In the genomic region with DNA sequence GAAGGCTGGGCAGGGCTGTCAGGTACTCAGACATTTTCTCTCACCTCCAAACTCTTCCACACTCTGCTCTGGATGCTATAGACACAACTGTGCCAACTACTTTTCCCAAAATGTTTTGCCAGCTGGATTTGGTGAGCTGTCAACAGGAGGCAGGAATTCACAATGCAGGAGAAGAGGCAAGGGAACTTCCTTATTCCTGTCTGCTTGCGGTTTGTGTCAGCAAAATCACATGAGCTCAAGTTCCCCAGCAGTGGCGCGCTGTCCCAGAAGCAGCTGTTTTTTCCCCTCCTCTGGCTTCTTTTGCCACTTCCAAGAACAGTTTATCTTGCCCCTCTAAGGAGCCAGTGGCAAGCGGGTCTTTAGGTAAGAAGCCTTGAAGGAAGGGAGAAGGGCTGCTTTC, we compare ENCODE assay signal across 12 cellular contexts.
DNase-seq lines count a peak whose midpoint lies in the region; FAIRE-seq and TF ChIP-seq lines count a peak whose summit lies in the region.
"Had no signal": no experiment of that assay in that cellular context is flagged by ENCODE, and none has a peak within 500 bp of the region (broad histone marks: within the 10 kb centered on the region; RNA-seq: fewer than 3 reads in every experiment).

No MANE protein-coding gene starts in this region.

- intact Hi-C loops in kidney (cut with DNase I): no loop called here

- no peaks in the 10 kb centered on the region for H3K4me1 Mint-ChIP-seq in immature natural killer cell

- H3K27me3 ChIP-seq in HAP-1 (ENCODE audit: low read depth): no peaks in the 10 kb centered on the region
- H3K27me3 ChIP-seq in WERI-Rb-1 (ENCODE audit: insufficient read depth, low read depth, severe bottlenecking): no peaks in the 10 kb centered on the region

- H3K9ac ChIP-seq in kidney (ENCODE audit: low read length in 2 of 2): no peak overlapping the region

- peaks cover 0 to 6% (median 0%) of the 10 kb centered on the region in 3 donors for H3K36me3 Mint-ChIP-seq in immature natural killer cell
- H3K36me3 Mint-ChIP-seq: activated naive CD8-positive, alpha-beta T cell treated with anti-CD3 and anti-CD28 coated beads, Interleukin-2, amount 10 ng/mL, durations not matched to agents 7 days and 5 days had no signal

- H3K27me3 Mint-ChIP-seq in immature natural killer cell (ENCODE audit: low read depth in 3 of 3): no peaks in the 10 kb centered on the region
- H3K27me3 Mint-ChIP-seq: activated naive CD8-positive, alpha-beta T cell treated with anti-CD3 and anti-CD28 coated beads, Interleukin-2, amount 10 ng/mL, durations not matched to agents 7 days and 5 days had no signal

- H3K27ac ChIP-seq in kidney (ENCODE audit: low read depth in 2 of 2, low read length in 2 of 2) (no peak overlapping the region), WERI-Rb-1 (no peak overlapping the region)

- H3K4me3 ChIP-seq in cardiac fibroblast (replicated peaks in 1 of 2; ENCODE audit: low read depth in 2 of 2, low read length in 2 of 2): no peak overlapping the region
- no peak overlapping the region for H3K4me3 ChIP-seq in kidney (ENCODE audit: low read length in 2 of 2)
- H3K4me3 ChIP-seq in HAP-1: no peak overlapping the region
- no peak overlapping the region for H3K4me3 ChIP-seq in WERI-Rb-1 (ENCODE audit: low read depth, low read length)

- in situ Hi-C loops in HAP-1 (cut with MboI; ENCODE audit: low sequenced_read_pairs): no loop called here

- H3K36me3 ChIP-seq in kidney (ENCODE audit: control insufficient read depth in 1 of 2, insufficient read depth in 2 of 2, low read length in 2 of 2) (no peaks in the 10 kb centered on the region), HAP-1 (replicated peaks) (no peaks in the 10 kb centered on the region), WERI-Rb-1 (no peaks in the 10 kb centered on the region)

- H3K4me1 ChIP-seq in kidney (ENCODE audit: control insufficient read depth in 1 of 2, insufficient read depth in 1 of 2, low read depth in 1 of 2, low read length in 2 of 2) (no peaks in the 10 kb centered on the region), HAP-1 (no peaks in the 10 kb centered on the region)

- peaks cover 0 to 8% (median 1%) of the 10 kb centered on the region in 6 donors for H3K9me3 Mint-ChIP-seq in immature natural killer cell
- H3K9me3 Mint-ChIP-seq: activated naive CD8-positive, alpha-beta T cell treated with anti-CD3 and anti-CD28 coated beads, Interleukin-2, amount 10 ng/mL, durations not matched to agents 7 days and 5 days had no signal

- no peak overlapping the region for H3K4me3 Mint-ChIP-seq in immature natural killer cell
- H3K4me3 Mint-ChIP-seq: activated naive CD8-positive, alpha-beta T cell treated with anti-CD3 and anti-CD28 coated beads, Interleukin-2, amount 10 ng/mL, durations not matched to agents 7 days and 5 days had no signal

- no peak overlapping the region for H3K27ac Mint-ChIP-seq in immature natural killer cell
- H3K27ac Mint-ChIP-seq: activated naive CD8-positive, alpha-beta T cell treated with anti-CD3 and anti-CD28 coated beads, Interleukin-2, amount 10 ng/mL, durations not matched to agents 7 days and 5 days had no signal

- no peak for FAIRE-seq in kidney (lab: Jason Lieb, UNC)
- FAIRE-seq: endothelial cell of umbilical vein had no signal

- peak; percentile 90 for DNase-seq in LHCN-M2 (ENCODE audit: low read depth)
- DNase-seq in cardiac fibroblast (ENCODE audit: low read depth in 2 of 2): peak; percentile 7 to 58
- no peak for DNase-seq in kidney
- DNase-seq in smooth muscle cell of the brain vasculature (ENCODE audit: low read depth, low spot score): peak; percentile 51
- no peak for DNase-seq in HAP-1 (ENCODE audit: low spot score in 2 of 2)
- no peak for DNase-seq in WERI-Rb-1
- no peak for DNase-seq in immature natural killer cell
- DNase-seq in HuH-7 (ENCODE audit: low spot score): no peak
- DNase-seq: activated CD4-positive, alpha-beta T cell treated with anti-CD3 and anti-CD28 coated beads for 48 hours; activated naive CD8-positive, alpha-beta T cell treated with anti-CD3 and anti-CD28 coated beads, Interleukin-2, amount 10 ng/mL, durations not matched to agents 7 days and 5 days; NCI-H2029 had no signal

- TF ChIP-seq CTCF in cardiac fibroblast (IDR thresholded peaks at IDR 0.05; ENCODE audit: low read depth, low read length): no peak
- TF ChIP-seq CTCF in kidney (IDR thresholded peaks at IDR 0.05; ENCODE audit: borderline replicate concordance, extremely low read depth, insufficient read depth): peak; percentile 22
- TF ChIP-seq CTCF in WERI-Rb-1 (IDR thresholded peaks at IDR 0.05; ENCODE audit: low read depth, low read length): no peak

- H3K9me3 ChIP-seq in kidney (ENCODE audit: control insufficient read depth in 1 of 2, low read length in 2 of 2) (no peaks in the 10 kb centered on the region), HAP-1 (no peaks in the 10 kb centered on the region), WERI-Rb-1 (ENCODE audit: severe bottlenecking) (no peaks in the 10 kb centered on the region)

Comparison
In these comparisons a context has a peak if more than half of its experiments do, and no peak if none do; other contexts are left out.
1. DNase-seq: peak in LHCN-M2 (single experiment), cardiac fibroblast (2 of 2) and smooth muscle cell of the brain vasculature (single experiment); none in kidney (single experiment), HAP-1 (0 of 2), WERI-Rb-1 (single experiment), immature natural killer cell (0 of 3) and HuH-7 (single experiment).